Comparison of ENCODE assay signal across 1 cellular context in the genomic region with DNA sequence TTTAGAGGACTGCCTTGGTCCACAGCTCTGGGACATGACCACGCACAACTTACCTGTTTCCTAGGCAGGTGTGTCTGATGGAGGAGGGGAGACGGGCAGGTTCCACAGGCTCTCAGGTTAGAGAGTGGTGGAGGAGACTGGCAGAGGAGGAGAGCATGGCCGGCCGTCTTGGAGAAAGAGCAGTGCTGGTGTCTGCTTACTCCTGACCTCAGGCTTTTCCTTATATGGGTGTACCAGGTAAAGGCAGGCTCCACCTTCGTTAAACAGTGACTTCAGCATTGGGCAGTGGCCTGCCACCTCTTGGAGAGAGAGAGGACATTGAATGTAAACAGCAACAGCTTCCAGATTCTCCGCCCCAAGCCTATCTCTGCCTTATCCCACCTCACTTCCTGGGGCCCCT.
TF ChIP-seq lines count a peak whose summit lies in the region.

A gene with protein sequence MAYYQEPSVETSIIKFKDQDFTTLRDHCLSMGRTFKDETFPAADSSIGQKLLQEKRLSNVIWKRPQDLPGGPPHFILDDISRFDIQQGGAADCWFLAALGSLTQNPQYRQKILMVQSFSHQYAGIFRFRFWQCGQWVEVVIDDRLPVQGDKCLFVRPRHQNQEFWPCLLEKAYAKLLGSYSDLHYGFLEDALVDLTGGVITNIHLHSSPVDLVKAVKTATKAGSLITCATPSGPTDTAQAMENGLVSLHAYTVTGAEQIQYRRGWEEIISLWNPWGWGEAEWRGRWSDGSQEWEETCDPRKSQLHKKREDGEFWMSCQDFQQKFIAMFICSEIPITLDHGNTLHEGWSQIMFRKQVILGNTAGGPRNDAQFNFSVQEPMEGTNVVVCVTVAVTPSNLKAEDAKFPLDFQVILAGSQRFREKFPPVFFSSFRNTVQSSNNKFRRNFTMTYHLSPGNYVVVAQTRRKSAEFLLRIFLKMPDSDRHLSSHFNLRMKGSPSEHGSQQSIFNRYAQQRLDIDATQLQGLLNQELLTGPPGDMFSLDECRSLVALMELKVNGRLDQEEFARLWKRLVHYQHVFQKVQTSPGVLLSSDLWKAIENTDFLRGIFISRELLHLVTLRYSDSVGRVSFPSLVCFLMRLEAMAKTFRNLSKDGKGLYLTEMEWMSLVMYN (minus strand): TSS at position 198 of the 400 bp plus-strand sequence. CDS start 20,121 bp downstream, outside the sequence.

TF ChIP-seq in GM23338, 12 proteins besides CTCF, POLR2A, EP300 and RAD21 (continued from another document):
- TF ChIP-seq, protein P1, sequence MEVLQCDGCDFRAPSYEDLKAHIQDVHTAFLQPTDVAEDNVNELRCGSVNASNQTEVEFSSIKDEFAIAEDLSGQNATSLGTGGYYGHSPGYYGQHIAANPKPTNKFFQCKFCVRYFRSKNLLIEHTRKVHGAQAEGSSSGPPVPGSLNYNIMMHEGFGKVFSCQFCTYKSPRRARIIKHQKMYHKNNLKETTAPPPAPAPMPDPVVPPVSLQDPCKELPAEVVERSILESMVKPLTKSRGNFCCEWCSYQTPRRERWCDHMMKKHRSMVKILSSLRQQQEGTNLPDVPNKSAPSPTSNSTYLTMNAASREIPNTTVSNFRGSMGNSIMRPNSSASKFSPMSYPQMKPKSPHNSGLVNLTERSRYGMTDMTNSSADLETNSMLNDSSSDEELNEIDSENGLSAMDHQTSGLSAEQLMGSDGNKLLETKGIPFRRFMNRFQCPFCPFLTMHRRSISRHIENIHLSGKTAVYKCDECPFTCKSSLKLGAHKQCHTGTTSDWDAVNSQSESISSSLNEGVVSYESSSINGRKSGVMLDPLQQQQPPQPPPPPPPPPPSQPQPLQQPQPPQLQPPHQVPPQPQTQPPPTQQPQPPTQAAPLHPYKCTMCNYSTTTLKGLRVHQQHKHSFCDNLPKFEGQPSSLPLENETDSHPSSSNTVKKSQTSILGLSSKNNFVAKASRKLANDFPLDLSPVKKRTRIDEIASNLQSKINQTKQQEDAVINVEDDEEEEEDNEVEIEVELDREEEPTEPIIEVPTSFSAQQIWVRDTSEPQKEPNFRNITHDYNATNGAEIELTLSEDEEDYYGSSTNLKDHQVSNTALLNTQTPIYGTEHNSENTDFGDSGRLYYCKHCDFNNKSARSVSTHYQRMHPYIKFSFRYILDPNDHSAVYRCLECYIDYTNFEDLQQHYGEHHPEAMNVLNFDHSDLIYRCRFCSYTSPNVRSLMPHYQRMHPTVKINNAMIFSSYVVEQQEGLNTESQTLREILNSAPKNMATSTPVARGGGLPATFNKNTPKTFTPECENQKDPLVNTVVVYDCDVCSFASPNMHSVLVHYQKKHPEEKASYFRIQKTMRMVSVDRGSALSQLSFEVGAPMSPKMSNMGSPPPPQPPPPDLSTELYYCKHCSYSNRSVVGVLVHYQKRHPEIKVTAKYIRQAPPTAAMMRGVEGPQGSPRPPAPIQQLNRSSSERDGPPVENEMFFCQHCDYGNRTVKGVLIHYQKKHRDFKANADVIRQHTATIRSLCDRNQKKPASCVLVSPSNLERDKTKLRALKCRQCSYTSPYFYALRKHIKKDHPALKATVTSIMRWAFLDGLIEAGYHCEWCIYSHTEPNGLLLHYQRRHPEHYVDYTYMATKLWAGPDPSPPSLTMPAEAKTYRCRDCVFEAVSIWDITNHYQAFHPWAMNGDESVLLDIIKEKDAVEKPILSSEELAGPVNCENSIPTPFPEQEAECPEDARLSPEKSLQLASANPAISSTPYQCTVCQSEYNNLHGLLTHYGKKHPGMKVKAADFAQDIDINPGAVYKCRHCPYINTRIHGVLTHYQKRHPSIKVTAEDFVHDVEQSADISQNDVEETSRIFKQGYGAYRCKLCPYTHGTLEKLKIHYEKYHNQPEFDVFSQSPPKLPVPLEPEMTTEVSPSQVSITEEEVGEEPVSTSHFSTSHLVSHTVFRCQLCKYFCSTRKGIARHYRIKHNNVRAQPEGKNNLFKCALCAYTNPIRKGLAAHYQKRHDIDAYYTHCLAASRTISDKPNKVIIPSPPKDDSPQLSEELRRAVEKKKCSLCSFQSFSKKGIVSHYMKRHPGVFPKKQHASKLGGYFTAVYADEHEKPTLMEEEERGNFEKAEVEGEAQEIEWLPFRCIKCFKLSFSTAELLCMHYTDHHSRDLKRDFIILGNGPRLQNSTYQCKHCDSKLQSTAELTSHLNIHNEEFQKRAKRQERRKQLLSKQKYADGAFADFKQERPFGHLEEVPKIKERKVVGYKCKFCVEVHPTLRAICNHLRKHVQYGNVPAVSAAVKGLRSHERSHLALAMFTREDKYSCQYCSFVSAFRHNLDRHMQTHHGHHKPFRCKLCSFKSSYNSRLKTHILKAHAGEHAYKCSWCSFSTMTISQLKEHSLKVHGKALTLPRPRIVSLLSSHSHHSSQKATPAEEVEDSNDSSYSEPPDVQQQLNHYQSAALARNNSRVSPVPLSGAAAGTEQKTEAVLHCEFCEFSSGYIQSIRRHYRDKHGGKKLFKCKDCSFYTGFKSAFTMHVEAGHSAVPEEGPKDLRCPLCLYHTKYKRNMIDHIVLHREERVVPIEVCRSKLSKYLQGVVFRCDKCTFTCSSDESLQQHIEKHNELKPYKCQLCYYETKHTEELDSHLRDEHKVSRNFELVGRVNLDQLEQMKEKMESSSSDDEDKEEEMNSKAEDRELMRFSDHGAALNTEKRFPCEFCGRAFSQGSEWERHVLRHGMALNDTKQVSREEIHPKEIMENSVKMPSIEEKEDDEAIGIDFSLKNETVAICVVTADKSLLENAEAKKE (CRISPR knock-in tag; IDR thresholded peaks at IDR 0.05) = no peak
- TF ChIP-seq REST (IDR thresholded peaks at IDR 0.05; ENCODE audit: unreplicated experiment) (no peak), EZH2 (IDR thresholded peaks at IDR 0.05; ENCODE audit: low read depth, unreplicated experiment) (no peak), POLR2AphosphoS5 (IDR thresholded peaks at IDR 0.05; ENCODE audit: low read depth) (no peak)
